ENCODE assay signal across 8 cellular contexts in the genomic region with DNA sequence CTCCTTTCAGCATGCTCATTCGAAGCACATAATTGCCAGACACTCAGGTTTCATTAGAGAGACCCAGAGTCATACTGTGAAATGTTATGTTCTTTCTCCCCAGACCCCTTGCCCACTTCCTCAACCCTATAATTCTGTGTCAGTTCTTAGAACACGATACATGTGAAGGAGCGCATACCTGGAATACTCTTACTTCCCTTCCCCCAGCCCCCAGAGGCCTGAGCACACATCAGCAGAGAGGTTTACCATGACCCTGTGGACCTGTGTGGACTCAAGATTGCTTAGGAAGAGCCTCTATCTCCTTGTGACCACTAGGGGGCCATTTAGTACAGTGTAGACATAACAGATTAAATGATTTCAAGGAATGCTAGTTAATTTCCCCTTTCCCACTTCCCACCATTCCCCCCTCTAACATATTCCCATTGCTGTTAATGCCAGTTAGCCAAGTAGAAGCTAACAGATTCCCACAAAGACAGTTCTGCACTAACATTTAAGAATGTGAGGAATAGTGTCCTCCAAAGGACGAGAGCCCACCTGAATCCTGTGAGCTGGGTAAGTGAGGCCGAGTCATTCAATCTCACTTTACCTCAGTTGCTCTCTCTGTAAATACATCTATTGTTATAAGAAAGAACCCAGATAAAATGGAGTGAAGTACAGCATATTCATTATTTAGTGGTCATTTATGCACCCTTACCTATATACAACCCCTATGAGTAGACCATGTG.
DNase-seq lines count a peak whose midpoint lies in the region; ATAC-seq and TF ChIP-seq lines count a peak whose summit lies in the region.

No MANE protein-coding gene starts in this region.

- H3K27me3 Mint-ChIP-seq in activated CD4-positive, alpha-beta memory T cell treated with anti-CD3 and anti-CD28 coated beads for 36 hours, result no peaks in the 10 kb centered on the region

- no peaks in the 10 kb centered on the region for H3K27me3 ChIP-seq in vagina

- TF ChIP-seq CTCF in vagina (IDR thresholded peaks at IDR 0.05), result peak in 2 of 3 experiments; percentile 34 to 48

- no peaks in the 10 kb centered on the region for H3K9me3 ChIP-seq in vagina

- H3K4me3 ChIP-seq in vagina, result no peak overlapping the region

- ATAC-seq in GM18519 (IDR thresholded peaks at IDR 0.05; ENCODE audit: low FRiP score, unreplicated experiment) (peak; percentile 86), HG03045 (IDR thresholded peaks at IDR 0.05; ENCODE audit: unreplicated experiment) (peak; percentile 70)

- H3K36me3 ChIP-seq in vagina, result no peaks in the 10 kb centered on the region

- H3K36me3 Mint-ChIP-seq in activated CD4-positive, alpha-beta memory T cell treated with anti-CD3 and anti-CD28 coated beads for 36 hours, result no peaks in the 10 kb centered on the region

- H3K4me1 Mint-ChIP-seq in activated CD4-positive, alpha-beta memory T cell treated with anti-CD3 and anti-CD28 coated beads for 36 hours (ENCODE audit: low read depth), result no peaks in the 10 kb centered on the region

- no peaks in the 10 kb centered on the region for H3K9me3 Mint-ChIP-seq in activated CD4-positive, alpha-beta memory T cell treated with anti-CD3 and anti-CD28 coated beads for 36 hours

- DNase-seq in Ammon's horn (ENCODE audit: low spot score) (peak; percentile 49), NCI-H446 treated with DMSO at 0.1 percent for 48 hours (lab: John Stamatoyannopoulos, UW) (peak; percentile 46), T47D (ENCODE audit: low read depth in 1 of 2, low spot score in 1 of 2) (peak; percentile 4 to 53), kidney tubule cell (ENCODE audit: low spot score) (peak; percentile 73), vagina (ENCODE audit: extremely low spot score in 2 of 2) (no peak)
- DNase-seq in activated CD4-positive, alpha-beta memory T cell treated with anti-CD3 and anti-CD28 coated beads for 36 hours, result no peak

- no peaks in the 10 kb centered on the region for H3K4me1 ChIP-seq in vagina

- intact Hi-C loops in vagina (cut with DNase I), result loop anchor here (10.0 kb wide), 1 partner anchor 164 kb away; no protein-coding TSS in a partner anchor
- intact Hi-C loops in activated CD4-positive, alpha-beta memory T cell treated with anti-CD3 and anti-CD28 coated beads for 36 hours (cut with micrococcal nuclease), result loop anchor here (5.0 kb wide), 1 partner anchor 92 kb away; no protein-coding TSS in a partner anchor

- POLR2A ChIA-PET in activated CD4-positive, alpha-beta memory T cell treated with anti-CD3 and anti-CD28 coated beads for 36 hours (lab: Charles Lee), result no interaction called here

- in situ Hi-C loops in T47D (cut with HindIII; ENCODE audit: low pct_unique_long_range_greater_than_20kb, low sequenced_read_pairs), result no loop called here

- no peak overlapping the region for H3K4me3 Mint-ChIP-seq in activated CD4-positive, alpha-beta memory T cell treated with anti-CD3 and anti-CD28 coated beads for 36 hours

- H3K27ac ChIP-seq in vagina, result no peak overlapping the region

- CTCF ChIA-PET in activated CD4-positive, alpha-beta memory T cell treated with anti-CD3 and anti-CD28 coated beads for 36 hours (lab: Charles Lee), result interaction anchor here (1.1 to 1.8 kb wide), 3 partner anchors 15 to 27 kb away, joined by 3 to 7 read pairs (median 4); no protein-coding TSS in a partner anchor

- no peak for TF ChIP-seq POLR2A in vagina (IDR thresholded peaks at IDR 0.05)

- no peak overlapping the region for H3K27ac Mint-ChIP-seq in activated CD4-positive, alpha-beta memory T cell treated with anti-CD3 and anti-CD28 coated beads for 36 hours

Comparison
In these comparisons a context has a peak if more than half of its experiments do, and no peak if none do; other contexts are left out.
1. DNase-seq: peak in Ammon's horn (single experiment), NCI-H446 treated with DMSO at 0.1 percent for 48 hours (single experiment), T47D (2 of 2) and kidney tubule cell (single experiment); none in vagina (0 of 2) and activated CD4-positive, alpha-beta memory T cell treated with anti-CD3 and anti-CD28 coated beads for 36 hours (single experiment).